ENCODE assay signal across 21 cellular contexts in genomic region chr11:72829178-72829577, GRCh38. TPM values are rescaled to one million over a fixed set of nuclear protein-coding genes. Genes with fewer than 3 reads are reported as not detected.
DNase-seq lines count a peak whose midpoint lies in the region; ATAC-seq and TF ChIP-seq lines count a peak whose summit lies in the region.
"Had no signal": no experiment of that assay in that cellular context is flagged by ENCODE, and none has a peak within 500 bp of the region (broad histone marks: within the 10 kb centered on the region; RNA-seq: fewer than 3 reads in every experiment).

No MANE protein-coding gene starts in this region.

- H3K23ac ChIP-seq in neuronal stem cell (ENCODE audit: low read depth, low read length, poor library complexity) = no peak overlapping the region

- H3K4ac ChIP-seq in neuronal stem cell (ENCODE audit: low read length) = no peak overlapping the region

- CTCF ChIA-PET in RWPE1 (lab: Yijun Ruan, JAX) = interaction anchor here (0.7 to 1.7 kb wide), 3 partner anchors 38 to 348 kb away, joined by 3 to 10 read pairs (median 3); no protein-coding TSS in a partner anchor

- WGBS in neuronal stem cell (ENCODE audit: extremely low coverage in 2 of 2, insufficient read length in 2 of 2, insufficient replicate concordance in 1 of 2), 2 donors = no CpG with 5 or more reads among the region's 13 CpGs

- H3K27me3 ChIP-seq in CD4-positive, CD25-positive, alpha-beta regulatory T cell (ENCODE audit: control insufficient read depth, insufficient read depth, low read length) = no peaks in the 10 kb centered on the region
- H3K27me3 ChIP-seq in neuronal stem cell (ENCODE audit: control insufficient read depth in 3 of 3, insufficient read depth in 3 of 3, low read depth in 1 of 3, low read length in 3 of 3) = no peaks in the 10 kb centered on the region
- H3K27me3 ChIP-seq: uterus had no signal

- no peak overlapping the region for H3K18ac ChIP-seq in neuronal stem cell (ENCODE audit: low read length)

- peak overlapping the region; percentile 86 for H4K8ac ChIP-seq in neuronal stem cell (ENCODE audit: low read depth, low read length)

- H2BK12ac ChIP-seq in neuronal stem cell (ENCODE audit: low read length) = no peak overlapping the region

- H3K4me2 ChIP-seq in neuronal stem cell (ENCODE audit: insufficient read depth, low read length, poor library complexity, severe bottlenecking) = no peak overlapping the region
- H3K4me2 ChIP-seq: SK-N-SH had no signal

- POLR2A ChIA-PET in RWPE1 (lab: Yijun Ruan, JAX; ENCODE audit: low non-redundant PET) = no interaction called here

- H3K9me3 Mint-ChIP-seq in CD4-positive, CD25-positive, alpha-beta regulatory T cell = no peaks in the 10 kb centered on the region
- H3K9me3 Mint-ChIP-seq in IgD-negative memory B cell (no peaks in the 10 kb centered on the region), endothelial cell (ENCODE audit: unreplicated experiment) (no peaks in the 10 kb centered on the region)
- H3K9me3 Mint-ChIP-seq: activated naive CD8-positive, alpha-beta T cell treated with anti-CD3 and anti-CD28 coated beads, Interleukin-2, amount 50 U/mL, for 24 hours; activated T-helper 2 cell treated with anti-CD3 and anti-CD28 coated beads, Interferon-gamma antibody, Interleukin-2, Interleukin-4, amounts not matched to agents 10 μg/mL and 5 μg/mL and 100 μg/mL, durations not matched to agents 14 hours and 24 hours and 36 hours; brain; nephron; WTC11 had no signal

- no peaks in the 10 kb centered on the region for H3K27me3 Mint-ChIP-seq in CD4-positive, CD25-positive, alpha-beta regulatory T cell
- no peaks in the 10 kb centered on the region for H3K27me3 Mint-ChIP-seq in IgD-negative memory B cell
- H3K27me3 Mint-ChIP-seq in endothelial cell (ENCODE audit: unreplicated experiment) = peaks cover 23% of the 10 kb centered on the region
- H3K27me3 Mint-ChIP-seq: activated naive CD8-positive, alpha-beta T cell treated with anti-CD3 and anti-CD28 coated beads, Interleukin-2, amount 50 U/mL, for 24 hours; brain had no signal

- H2AFZ ChIP-seq in neuronal stem cell (ENCODE audit: low read length) = no peak overlapping the region

- H3K36me3 ChIP-seq in CD4-positive, CD25-positive, alpha-beta regulatory T cell (ENCODE audit: control insufficient read depth, insufficient read depth, low read length) = peaks cover 22% of the 10 kb centered on the region
- H3K36me3 ChIP-seq in neuronal stem cell (replicated peaks in 1 of 2; ENCODE audit: control insufficient read depth in 2 of 2, insufficient read depth in 2 of 2, low read length in 2 of 2) = peaks cover 2 to 4% of the 10 kb centered on the region in 2 donors
- H3K36me3 ChIP-seq: uterus had no signal

- H3K4me1 Mint-ChIP-seq in CD4-positive, CD25-positive, alpha-beta regulatory T cell = peaks cover 0 to 22% (median 9%) of the 10 kb centered on the region in 4 donors
- H3K4me1 Mint-ChIP-seq in IgD-negative memory B cell (peaks cover 12 to 27% (median 22%) of the 10 kb centered on the region in 3 donors), endothelial cell (ENCODE audit: unreplicated experiment) (peaks cover 5% of the 10 kb centered on the region)

- H3K4me3 ChIP-seq in CD4-positive, CD25-positive, alpha-beta regulatory T cell (ENCODE audit: low read depth, low read length) = no peak overlapping the region
- H3K4me3 ChIP-seq in neuronal stem cell (ENCODE audit: low read length in 2 of 2) = no peak overlapping the region
- H3K4me3 ChIP-seq: uterus had no signal

- peak overlapping the region in 2 of 3 donors; percentile 29 to 78 for H3K27ac Mint-ChIP-seq in CD4-positive, CD25-positive, alpha-beta regulatory T cell
- peak overlapping the region; percentile 63 to 97 (median 75) for H3K27ac Mint-ChIP-seq in IgD-negative memory B cell
- no peak overlapping the region for H3K27ac Mint-ChIP-seq in endothelial cell (ENCODE audit: unreplicated experiment)
- H3K27ac Mint-ChIP-seq: activated T-helper 2 cell treated with anti-CD3 and anti-CD28 coated beads, Interferon-gamma antibody, Interleukin-2, Interleukin-4, amounts not matched to agents 10 μg/mL and 5 μg/mL and 100 μg/mL, durations not matched to agents 14 hours and 24 hours and 36 hours; nephron had no signal

- no peak overlapping the region for H2AK5ac ChIP-seq in neuronal stem cell (ENCODE audit: low read depth, low read length)

- no peak for ATAC-seq in CD4-positive, CD25-positive, alpha-beta regulatory T cell (ENCODE audit: low read depth in 2 of 2)
- ATAC-seq: activated naive CD8-positive, alpha-beta T cell treated with anti-CD3 and anti-CD28 coated beads, Interleukin-2, amount 50 U/mL, for 24 hours; WTC11 had no signal

- no peaks in the 10 kb centered on the region for H3K79me1 ChIP-seq in neuronal stem cell (ENCODE audit: low read depth, low read length)

- H3K9ac ChIP-seq in neuronal stem cell (ENCODE audit: low read depth, low read length, poor library complexity) = no peak overlapping the region
- H3K9ac ChIP-seq: SK-N-SH had no signal

- no peak for DNase-seq in CD4-positive, CD25-positive, alpha-beta regulatory T cell
- DNase-seq in endothelial cell (ENCODE audit: low spot score) = no peak
- DNase-seq in neuronal stem cell (ENCODE audit: low spot score) = no peak
- DNase-seq in pons (ENCODE audit: low spot score) = no peak
- no peak for DNase-seq in RWPE1 (ENCODE audit: low spot score)
- DNase-seq in kidney tubule cell (ENCODE audit: low spot score) = no peak
- DNase-seq: activated naive CD8-positive, alpha-beta T cell treated with anti-CD3 and anti-CD28 coated beads, Interleukin-2, amount 50 U/mL, for 24 hours; GF-D8; mesendoderm; NCI-H146; NCI-H2171; NCI-H526 treated with DMSO at 0.1 percent for 48 hours; RPMI8226; SK-N-SH; stimulated activated CD4-positive, alpha-beta T cell treated with anti-CD3 and anti-CD28 coated beads, Interleukin-1b, Interleukin-23, amount 100 ng/mL, for 48 hours; uterus had no signal

- H4K91ac ChIP-seq in neuronal stem cell (ENCODE audit: low read depth, low read length, poor library complexity) = no peak overlapping the region

- no peak for TF ChIP-seq CTCF in endothelial cell (IDR thresholded peaks at IDR 0.05; ENCODE audit: unreplicated experiment)
- TF ChIP-seq CTCF in RWPE1 (conservative IDR thresholded peaks at IDR 0.05; ENCODE audit: low read depth) = no peak

- H3K9me3 ChIP-seq in CD4-positive, CD25-positive, alpha-beta regulatory T cell (ENCODE audit: control insufficient read depth in 2 of 2, low read length in 2 of 2) = no peaks in the 10 kb centered on the region
- H3K9me3 ChIP-seq in neuronal stem cell (replicated peaks in 1 of 2; ENCODE audit: control insufficient read depth in 2 of 2, insufficient read depth in 1 of 2, low read depth in 1 of 2, low read length in 2 of 2) = no peaks in the 10 kb centered on the region
- H3K9me3 ChIP-seq: SK-N-SH, uterus had no signal

- no peak overlapping the region for H2BK5ac ChIP-seq in neuronal stem cell (ENCODE audit: low read length)

- H3K4me1 ChIP-seq in CD4-positive, CD25-positive, alpha-beta regulatory T cell (ENCODE audit: control insufficient read depth, insufficient read depth, low read length, poor library complexity, severe bottlenecking) = peaks cover 6% of the 10 kb centered on the region
- H3K4me1 ChIP-seq in neuronal stem cell (ENCODE audit: control insufficient read depth in 2 of 2, insufficient read depth in 1 of 2, low read depth in 1 of 2, low read length in 2 of 2) = peaks cover 5 to 6% of the 10 kb centered on the region in 2 donors

- no peak overlapping the region for H3K14ac ChIP-seq in neuronal stem cell (ENCODE audit: low read length)

- peak overlapping the region in 1 of 4 donors; percentile 35 for H3K4me3 Mint-ChIP-seq in CD4-positive, CD25-positive, alpha-beta regulatory T cell
- H3K4me3 Mint-ChIP-seq in IgD-negative memory B cell = peak overlapping the region in 1 of 4 donors; percentile 41
- peak overlapping the region; percentile 15 for H3K4me3 Mint-ChIP-seq in endothelial cell (ENCODE audit: unreplicated experiment)
- H3K4me3 Mint-ChIP-seq: activated naive CD8-positive, alpha-beta T cell treated with anti-CD3 and anti-CD28 coated beads, Interleukin-2, amount 50 U/mL, for 24 hours; brain; nephron; WTC11 had no signal

- H2BK120ac ChIP-seq in neuronal stem cell (ENCODE audit: low read depth, low read length) = no peak overlapping the region

- no peak overlapping the region for H3K27ac ChIP-seq in CD4-positive, CD25-positive, alpha-beta regulatory T cell (ENCODE audit: insufficient read depth, low read length, poor library complexity, severe bottlenecking)
- H3K27ac ChIP-seq in neuronal stem cell (replicated peaks; ENCODE audit: low read length) = no peak overlapping the region
- no peak overlapping the region for H3K27ac ChIP-seq in RWPE1
- H3K27ac ChIP-seq: uterus had no signal

- H2BK15ac ChIP-seq in neuronal stem cell (ENCODE audit: low read length) = no peak overlapping the region

- H3K36me3 Mint-ChIP-seq in CD4-positive, CD25-positive, alpha-beta regulatory T cell = peaks cover 4% of the 10 kb centered on the region
- H3K36me3 Mint-ChIP-seq in IgD-negative memory B cell (peaks cover 4% of the 10 kb centered on the region), endothelial cell (ENCODE audit: low read depth, unreplicated experiment) (peaks cover 18% of the 10 kb centered on the region)
- H3K36me3 Mint-ChIP-seq: brain, WTC11 had no signal

RNA-seq across cellular contexts. Expression of gene ATG16L2, which starts 15.0 kb away (rescaled TPM):
- 89.9 TPM for total RNA-seq in CD4-positive, CD25-positive, alpha-beta regulatory T cell
- 10 to 100 TPM in 2 of 4 donors, 1 to 10 TPM in 2; 6.7 to 13.3 (median 9.3) TPM for polyA plus RNA-seq in CD4-positive, CD25-positive, alpha-beta regulatory T cell
- polyA plus RNA-seq in IgD-negative memory B cell = 32.1 TPM
- total RNA-seq in endothelial cell (ENCODE audit: unreplicated experiment) = 51.0 TPM
- 18.3 TPM for polyA plus RNA-seq in neuronal stem cell (2013, experiment 1 of 2)
- 16.1 TPM for polyA plus RNA-seq in neuronal stem cell (2013, experiment 2 of 2)

RNA-seq across cellular contexts. Expression of gene STARD10, which starts 35.3 kb away (rescaled TPM):
- 11.2 TPM for total RNA-seq in CD4-positive, CD25-positive, alpha-beta regulatory T cell
- 10 to 100 TPM; 13.6 to 16.8 (median 14.0) TPM for polyA plus RNA-seq in CD4-positive, CD25-positive, alpha-beta regulatory T cell
- 33.4 TPM for polyA plus RNA-seq in IgD-negative memory B cell
- total RNA-seq in endothelial cell (ENCODE audit: unreplicated experiment) = 13.4 TPM
- polyA plus RNA-seq in neuronal stem cell (2013, experiment 1 of 2) = 19.9 TPM
- polyA plus RNA-seq in neuronal stem cell (2013, experiment 2 of 2) = 17.9 TPM
